ENCODE assay signal across 1 cellular context in genomic region chr6:99393698-99394531, GRCh38.
TF ChIP-seq lines count a peak whose summit lies in the region.

TSS of gene COQ3 (minus strand) at chr6:99394195. CDS start at chr6:99394179, 16 bp downstream.

TF ChIP-seq in GM12878, 131 proteins besides CTCF, POLR2A, EP300 and RAD21 (continued from another document and continues in another):
- no peak for TF ChIP-seq REST (IDR thresholded peaks at IDR 0.05; ENCODE audit: low read depth, low read length)
- TF ChIP-seq TAF1 (IDR thresholded peaks at IDR 0.05; ENCODE audit: borderline replicate concordance, low read depth, low read length): peak; percentile 87; the same call in 1 of the 2 replicates
- peak; percentile 49 for TF ChIP-seq SIX5 (IDR thresholded peaks at IDR 0.05; ENCODE audit: low read depth, low read length, severe bottlenecking)
- TF ChIP-seq SMAD5 (IDR thresholded peaks at IDR 0.05; ENCODE audit: low read depth): no peak
- TF ChIP-seq NFYA (IDR thresholded peaks at IDR 0.05; ENCODE audit: borderline replicate concordance, low read depth, low read length): no peak
- peak; percentile 46 for TF ChIP-seq RUNX3 (IDR thresholded peaks at IDR 0.05; ENCODE audit: low read length)
- no peak for TF ChIP-seq MYC (IDR thresholded peaks at IDR 0.05; ENCODE audit: insufficient read depth, insufficient read length, insufficient replicate concordance, low read length, severe bottlenecking)
- no peak; the same call in 1 of the 2 replicates for TF ChIP-seq BMI1 (IDR thresholded peaks at IDR 0.05; ENCODE audit: borderline replicate concordance)
- TF ChIP-seq CREM (IDR thresholded peaks at IDR 0.05; ENCODE audit: low read depth): peak; percentile 17; the same call in 1 of the 2 replicates
- TF ChIP-seq STAT1 (conservative IDR thresholded peaks at IDR 0.05): no peak
- TF ChIP-seq GATAD2B (conservative IDR thresholded peaks at IDR 0.05; ENCODE audit: low read depth): 0 out of 2 replicates have a peak, but pooled peaks have one; percentile 42
- TF ChIP-seq CHD1 (IDR thresholded peaks at IDR 0.05; ENCODE audit: low read depth, low read length): no peak
- 0 out of 2 replicates have a peak, but pooled peaks have one; percentile 11 for TF ChIP-seq HDGF (IDR thresholded peaks at IDR 0.05)
- no peak for TF ChIP-seq DPF2 (IDR thresholded peaks at IDR 0.05)
- TF ChIP-seq SMC3 (IDR thresholded peaks at IDR 0.05; ENCODE audit: borderline replicate concordance, low read length): no peak
- TF ChIP-seq BCL3 (IDR thresholded peaks at IDR 0.05; ENCODE audit: borderline replicate concordance, insufficient read depth, low read depth, low read length, poor library complexity, severe bottlenecking): peak; percentile 55
- TF ChIP-seq NFXL1 (IDR thresholded peaks at IDR 0.05; ENCODE audit: borderline replicate concordance): no peak
- no peak for TF ChIP-seq EGR1 (IDR thresholded peaks at IDR 0.05; ENCODE audit: borderline replicate concordance in 1 of 2, low read depth in 2 of 2, low read length in 2 of 2)
- TF ChIP-seq MEF2A (IDR thresholded peaks at IDR 0.05; ENCODE audit: insufficient read depth, low read depth, low read length): no peak
- peak; percentile 63 for TF ChIP-seq NKRF (conservative IDR thresholded peaks at IDR 0.05)
- TF ChIP-seq TBL1XR1 (IDR thresholded peaks at IDR 0.05; ENCODE audit: low read depth, low read length): no peak
- no peak for TF ChIP-seq HDAC6 (IDR thresholded peaks at IDR 0.05; ENCODE audit: unreplicated experiment)
- no peak for TF ChIP-seq EZH2 (IDR thresholded peaks at IDR 0.05; ENCODE audit: borderline replicate concordance, control insufficient read depth, low read depth, low read length)
- TF ChIP-seq KDM1A (IDR thresholded peaks at IDR 0.05; ENCODE audit: borderline replicate concordance): no peak
- peak; percentile 12; the same call in 1 of the 2 replicates for TF ChIP-seq MXI1 (IDR thresholded peaks at IDR 0.05; ENCODE audit: low read depth, low read length)
- peak; percentile 80 for TF ChIP-seq NBN (IDR thresholded peaks at IDR 0.05)
- TF ChIP-seq CHD4 (IDR thresholded peaks at IDR 0.05): no peak
- no peak for TF ChIP-seq PBX3 (IDR thresholded peaks at IDR 0.05; ENCODE audit: insufficient replicate concordance, low read depth, low read length)
- TF ChIP-seq USF1 (IDR thresholded peaks at IDR 0.05; ENCODE audit: borderline replicate concordance, extremely low read length, insufficient read depth, low read depth, low read length): no peak
- peak; percentile 43 for TF ChIP-seq KLF5 (IDR thresholded peaks at IDR 0.05; ENCODE audit: partially characterized antibody)
- no peak for TF ChIP-seq PAX8 (IDR thresholded peaks at IDR 0.05)
- TF ChIP-seq NR2F1 (conservative IDR thresholded peaks at IDR 0.05): peak; percentile 62
- no peak for TF ChIP-seq SREBF2 (IDR thresholded peaks at IDR 0.05; ENCODE audit: low read length)
- TF ChIP-seq FOXK2 (IDR thresholded peaks at IDR 0.05): no peak
- no peak for TF ChIP-seq BCL11A (IDR thresholded peaks at IDR 0.05; ENCODE audit: low read depth, low read length)
- no peak for TF ChIP-seq SP1 (IDR thresholded peaks at IDR 0.05; ENCODE audit: low read depth, low read length)
- no peak; the same call in 1 of the 2 replicates for TF ChIP-seq MTA3 (IDR thresholded peaks at IDR 0.05; ENCODE audit: borderline replicate concordance, low read length)
- TF ChIP-seq EED (IDR thresholded peaks at IDR 0.05; ENCODE audit: low read depth): no peak
- TF ChIP-seq MEF2B (IDR thresholded peaks at IDR 0.05; ENCODE audit: partially characterized antibody, poor library complexity, severe bottlenecking): no peak
- TF ChIP-seq FOXM1 (IDR thresholded peaks at IDR 0.05; ENCODE audit: low read depth, low read length): peak; percentile 62
- TF ChIP-seq CBX3 (IDR thresholded peaks at IDR 0.05; ENCODE audit: borderline replicate concordance, low read depth): no peak
- TF ChIP-seq MLLT1 (IDR thresholded peaks at IDR 0.05): peak; percentile 92
- no peak for TF ChIP-seq NR2C2 (IDR thresholded peaks at IDR 0.05; ENCODE audit: borderline replicate concordance, control insufficient read depth, insufficient read length, low read depth)
- TF ChIP-seq PKNOX1 (IDR thresholded peaks at IDR 0.05): peak; percentile 13; the same call in 1 of the 2 replicates
- TF ChIP-seq SKIL (IDR thresholded peaks at IDR 0.05; ENCODE audit: low read depth, poor library complexity, severe bottlenecking): no peak
- TF ChIP-seq ZNF207 (IDR thresholded peaks at IDR 0.05; ENCODE audit: borderline replicate concordance): no peak
- peak; percentile 85 for TF ChIP-seq POLR2AphosphoS5 (IDR thresholded peaks at IDR 0.05; ENCODE audit: low read length)
- TF ChIP-seq SREBF1 (IDR thresholded peaks at IDR 0.05; ENCODE audit: low read length): no peak
- TF ChIP-seq JUND (IDR thresholded peaks at IDR 0.05; ENCODE audit: low read depth, low read length): no peak
- no peak for TF ChIP-seq FOS (IDR thresholded peaks at IDR 0.05; ENCODE audit: borderline replicate concordance, extremely low read depth, insufficient read length)
- no peak for TF ChIP-seq TCF7 (IDR thresholded peaks at IDR 0.05; ENCODE audit: borderline replicate concordance)
- TF ChIP-seq ZBTB11 (CRISPR knock-in tag; IDR thresholded peaks at IDR 0.05): peak; percentile 88
- no peak for TF ChIP-seq JUNB (IDR thresholded peaks at IDR 0.05)
